Comparison of ENCODE assay signal across 11 cellular contexts in genomic region chr3:177281292-177281942, GRCh38.
DNase-seq lines count a peak whose midpoint lies in the region; ATAC-seq and TF ChIP-seq lines count a peak whose summit lies in the region.
"Had no signal": no experiment of that assay in that cellular context is flagged by ENCODE, and none has a peak within 500 bp of the region (broad histone marks: within the 10 kb centered on the region; RNA-seq: fewer than 3 reads in every experiment).

No MANE protein-coding gene starts in this region.

- no peak overlapping the region for H3K27ac ChIP-seq in CD8-positive, alpha-beta T cell (ENCODE audit: low read depth, low read length)
- no peak overlapping the region for H3K27ac ChIP-seq in HCT116 (ENCODE audit: low read depth, low read length)
- peak overlapping the region; percentile 67 for H3K27ac ChIP-seq in OCI-LY7 (ENCODE audit: low read depth, low read length, poor library complexity, severe bottlenecking)
- no peak overlapping the region for H3K27ac ChIP-seq in esophagus muscularis mucosa (replicated peaks in 1 of 4)
- H3K27ac ChIP-seq: body of pancreas, foreskin keratinocyte, vagina had no signal

- POLR2A ChIA-PET in CD8-positive, alpha-beta T cell (lab: Charles Lee): no interaction called here
- POLR2A ChIA-PET in HCT116 (lab: Charles Lee): no interaction called here
- POLR2A ChIA-PET in OCI-LY7 (lab: Charles Lee): interaction anchor here (0.7 to 1.3 kb wide), 5 partner anchors 14 to 223 kb away, joined by 3 to 5 read pairs (median 4); no protein-coding TSS in a partner anchor

- no peaks in the 10 kb centered on the region for H3K9me3 ChIP-seq in CD8-positive, alpha-beta T cell (ENCODE audit: low read length)
- H3K9me3 ChIP-seq in HCT116 (ENCODE audit: control insufficient read depth in 1 of 2, insufficient read depth in 1 of 2, low read depth in 1 of 2, low read length in 2 of 2) (no peaks in the 10 kb centered on the region), OCI-LY7 (ENCODE audit: low read length) (no peaks in the 10 kb centered on the region; the same call in 1 of the 2 replicates), esophagus muscularis mucosa (no peaks in the 10 kb centered on the region)
- H3K9me3 ChIP-seq: body of pancreas, vagina had no signal

- no peak for TF ChIP-seq EP300 in esophagus muscularis mucosa (IDR thresholded peaks at IDR 0.05)

- BruUV-seq in HCT116 (replicated peaks; lab: Mats Ljungman, UMichigan): no TSS peak
- no TSS peak for BruUV-seq in OCI-LY7 (replicated peaks; lab: Mats Ljungman, UMichigan)

- H3K27me3 ChIP-seq in CD8-positive, alpha-beta T cell (ENCODE audit: insufficient read depth, low read length): no peaks in the 10 kb centered on the region
- no peaks in the 10 kb centered on the region for H3K27me3 ChIP-seq in HCT116 (ENCODE audit: insufficient read depth, low read length)
- no peaks in the 10 kb centered on the region for H3K27me3 ChIP-seq in esophagus muscularis mucosa
- H3K27me3 ChIP-seq: body of pancreas, foreskin keratinocyte, vagina had no signal

- TF ChIP-seq POLR2A in HCT116 (IDR thresholded peaks at IDR 0.05; ENCODE audit: borderline replicate concordance, extremely low read depth, insufficient read depth, insufficient read length) (no peak), esophagus muscularis mucosa (IDR thresholded peaks at IDR 0.05; ENCODE audit: low read depth) (no peak)

- peaks cover 28% of the 10 kb centered on the region for H3K4me1 Mint-ChIP-seq in CD8-positive, alpha-beta T cell (ENCODE audit: low read depth)
- H3K4me1 Mint-ChIP-seq in immature natural killer cell: peaks cover 19 to 28% of the 10 kb centered on the region in 2 donors

- no peaks in the 10 kb centered on the region for H3K36me3 Mint-ChIP-seq in CD8-positive, alpha-beta T cell
- no peaks in the 10 kb centered on the region for H3K36me3 Mint-ChIP-seq in immature natural killer cell

- H3K4me2 ChIP-seq in HCT116 (ENCODE audit: low read length): no peak overlapping the region
- H3K4me2 ChIP-seq in OCI-LY7 (ENCODE audit: low read length): peak overlapping the region; percentile 61

- intact Hi-C loops in CD8-positive, alpha-beta T cell (cut with DNase I, micrococcal nuclease): no loop called here
- intact Hi-C loops in HCT116 (cut with micrococcal nuclease): no loop called here
- intact Hi-C loops in OCI-LY7 (cut with micrococcal nuclease; ENCODE audit: unreplicated experiment): loop anchor here (2.0 kb wide), 2 partner anchors 69 to 77 kb away; no protein-coding TSS in a partner anchor
- intact Hi-C loops in esophagus muscularis mucosa (cut with DNase I): no loop called here

- no peaks in the 10 kb centered on the region for H3K36me3 ChIP-seq in CD8-positive, alpha-beta T cell (ENCODE audit: insufficient read depth, low read length)
- H3K36me3 ChIP-seq in HCT116 (ENCODE audit: control insufficient read depth in 1 of 2, insufficient read depth in 2 of 2, low read length in 2 of 2): no peaks in the 10 kb centered on the region
- H3K36me3 ChIP-seq in OCI-LY7 (ENCODE audit: insufficient read depth, low read length): no peaks in the 10 kb centered on the region
- no peaks in the 10 kb centered on the region for H3K36me3 ChIP-seq in esophagus muscularis mucosa
- H3K36me3 ChIP-seq: vagina had no signal

- H3K4me1 ChIP-seq in CD8-positive, alpha-beta T cell (ENCODE audit: insufficient read depth, low read length): peaks cover 22% of the 10 kb centered on the region
- H3K4me1 ChIP-seq in HCT116 (ENCODE audit: control insufficient read depth in 1 of 2, insufficient read depth in 2 of 2, low read length in 2 of 2) (peaks cover 30 to 36% of the 10 kb centered on the region in 2 experiments), OCI-LY7 (ENCODE audit: insufficient read depth, low read length, poor library complexity, severe bottlenecking) (peaks cover 29% of the 10 kb centered on the region), esophagus muscularis mucosa (peaks cover 0 to 11% (median 7%) of the 10 kb centered on the region in 4 donors)
- H3K4me1 ChIP-seq: body of pancreas, foreskin keratinocyte had no signal

- H3K4me3 ChIP-seq in CD8-positive, alpha-beta T cell (ENCODE audit: low read depth, low read length): no peak overlapping the region
- no peak overlapping the region for H3K4me3 ChIP-seq in HCT116 (replicated peaks in 1 of 2; ENCODE audit: low read depth in 1 of 2, low read length in 2 of 2)
- peak overlapping the region; percentile 23 for H3K4me3 ChIP-seq in OCI-LY7 (ENCODE audit: low read depth, low read length, poor library complexity, severe bottlenecking)
- no peak overlapping the region for H3K4me3 ChIP-seq in esophagus muscularis mucosa
- H3K4me3 ChIP-seq: body of pancreas, vagina had no signal

- no peak for ATAC-seq in CD8-positive, alpha-beta T cell
- no peak for ATAC-seq in HCT116
- ATAC-seq in GM21526 (IDR thresholded peaks at IDR 0.05; ENCODE audit: low FRiP score, unreplicated experiment): no peak
- ATAC-seq: body of pancreas, foreskin keratinocyte had no signal

- no peak for TF ChIP-seq CTCF in CD8-positive, alpha-beta T cell (IDR thresholded peaks at IDR 0.05)
- TF ChIP-seq CTCF in HCT116 (IDR thresholded peaks at IDR 0.05 in 2 of 3, conservative IDR thresholded peaks at IDR 0.05 in 1 of 3; ENCODE audit: borderline replicate concordance in 1 of 3, insufficient read depth in 1 of 3, low read depth in 2 of 3, low read length in 2 of 3) (no peak), OCI-LY7 (conservative IDR thresholded peaks at IDR 0.05; ENCODE audit: low read length) (no peak), esophagus muscularis mucosa (IDR thresholded peaks at IDR 0.05) (no peak)

- H3K9ac ChIP-seq in HCT116 (ENCODE audit: low read length): no peak overlapping the region

- H3K79me2 ChIP-seq in HCT116 (ENCODE audit: insufficient read depth, low read length): no peaks in the 10 kb centered on the region
- H3K79me2 ChIP-seq in OCI-LY7 (ENCODE audit: insufficient read depth, low read depth, low read length): no peaks in the 10 kb centered on the region

- no peak for TF ChIP-seq RAD21 in HCT116 (IDR thresholded peaks at IDR 0.05; ENCODE audit: low read depth)

- DNase-seq in CD8-positive, alpha-beta T cell: no peak
- DNase-seq in HCT116 (ENCODE audit: low read depth, low spot score) (no peak), OCI-LY7 (ENCODE audit: low spot score) (peak; percentile 82), immature natural killer cell (peak; percentile 17 to 19 (median 18)), LoVo (ENCODE audit: low spot score) (no peak), esophagus muscularis mucosa (ENCODE audit: extremely low spot score) (no peak), retina (no peak)
- DNase-seq: foreskin keratinocyte had no signal

- no peaks in the 10 kb centered on the region for H3K27me3 Mint-ChIP-seq in CD8-positive, alpha-beta T cell (ENCODE audit: low read depth)
- H3K27me3 Mint-ChIP-seq in immature natural killer cell (ENCODE audit: low read depth in 3 of 3): peaks cover 0 to 2% (median 0%) of the 10 kb centered on the region in 3 donors

- CTCF ChIA-PET in CD8-positive, alpha-beta T cell (lab: Charles Lee): no interaction called here
- CTCF ChIA-PET in HCT116 (lab: Charles Lee): no interaction called here
- CTCF ChIA-PET in OCI-LY7 (lab: Charles Lee; ENCODE audit: unreplicated experiment): no interaction called here

- peak overlapping the region; percentile 58 for H3K27ac Mint-ChIP-seq in CD8-positive, alpha-beta T cell
- H3K27ac Mint-ChIP-seq in immature natural killer cell: peak overlapping the region in 5 of 6 donors; percentile 50 to 85 (median 66)

- H3K9me3 Mint-ChIP-seq in CD8-positive, alpha-beta T cell: no peaks in the 10 kb centered on the region
- H3K9me3 Mint-ChIP-seq in immature natural killer cell: no peaks in the 10 kb centered on the region

- H4K20me1 ChIP-seq in HCT116 (ENCODE audit: insufficient read depth): no peaks in the 10 kb centered on the region
- no peaks in the 10 kb centered on the region for H4K20me1 ChIP-seq in OCI-LY7 (ENCODE audit: insufficient read depth, low read length)

- no peaks in the 10 kb centered on the region for H3K9me2 ChIP-seq in HCT116 (ENCODE audit: insufficient read depth)
- no peaks in the 10 kb centered on the region for H3K9me2 ChIP-seq in OCI-LY7 (ENCODE audit: insufficient read depth, low read length)

- H2AFZ ChIP-seq in HCT116 (ENCODE audit: low read depth, low read length, poor library complexity, severe bottlenecking) (peak overlapping the region; percentile 32), OCI-LY7 (ENCODE audit: low read length) (peak overlapping the region; percentile 96)

- 79% methylated on average over 6 of the region's 6 CpGs for WGBS in esophagus muscularis mucosa

- peak overlapping the region; percentile 24 for H3K4me3 Mint-ChIP-seq in CD8-positive, alpha-beta T cell
- H3K4me3 Mint-ChIP-seq in immature natural killer cell: peak overlapping the region in 3 of 5 donors; percentile 16 to 73 (median 63)

- RAD21 ChIA-PET in HCT116 (lab: Charles Lee; ENCODE audit: low non-redundant PET in 1 of 2, low total read pairs in 2 of 2, uncharacterized antibody in 2 of 2, unreplicated experiment in 2 of 2): no interaction called here

TF ChIP-seq in HCT116, 20 proteins besides CTCF, POLR2A, EP300 and RAD21 (continues in another document):
- TF ChIP-seq REST (IDR thresholded peaks at IDR 0.05; ENCODE audit: low read depth): no peak

Comparison
In these comparisons a context has a peak if more than half of its experiments do, and no peak if none do; other contexts are left out.
1. DNase-seq: peak in OCI-LY7 (single experiment) and immature natural killer cell (3 of 3); none in CD8-positive, alpha-beta T cell (0 of 7), HCT116 (single experiment), LoVo (single experiment), esophagus muscularis mucosa (single experiment) and retina (single experiment).